ENCODE assay signal across 18 cellular contexts in genomic region chr20:253447-253846, GRCh38. TPM values are rescaled to one million over a fixed set of nuclear protein-coding genes. Genes with fewer than 3 reads are reported as not detected.
"Had no signal": no experiment of that assay in that cellular context is flagged by ENCODE, and none has a peak within 500 bp of the region (broad histone marks: within the 10 kb centered on the region; RNA-seq: fewer than 3 reads in every experiment).

No MANE protein-coding gene starts in this region.

RNA-seq across cellular contexts. Expression of gene DEFB132, which starts 4.1 kb away (rescaled TPM):
- total RNA-seq: colonic mucosa, dermis microvascular lymphatic vessel endothelial cell, endodermal cell, esophagus mucosa, esophagus squamous epithelium, gastrocnemius medialis, glomerular endothelial cell, kidney epithelial cell, left lung, left ventricle myocardium superior, lower leg skin, lower lobe of right lung, lung microvascular endothelial cell, mucosa of descending colon, myocyte had no signal
- polyA plus RNA-seq: heart right ventricle, keratinocyte had no signal

RNA-seq across cellular contexts. Expression of gene DEFB129, which starts 26.4 kb away (rescaled TPM):
- total RNA-seq: colonic mucosa, dermis microvascular lymphatic vessel endothelial cell, endodermal cell, esophagus mucosa, esophagus squamous epithelium, gastrocnemius medialis, glomerular endothelial cell, heart right ventricle, kidney epithelial cell, left cardiac atrium, left lung, left ventricle myocardium superior, lower leg skin, lower lobe of right lung, lung microvascular endothelial cell, mucosa of descending colon, myocyte had no signal
- polyA plus RNA-seq: heart right ventricle, keratinocyte had no signal
